Comparison of ENCODE assay signal across 27 cellular contexts in genomic region chr11:36974771-36975170, GRCh38.
"Had no signal": no experiment of that assay in that cellular context is flagged by ENCODE, and none has a peak within 500 bp of the region (broad histone marks: within the 10 kb centered on the region; RNA-seq: fewer than 3 reads in every experiment).

No MANE protein-coding gene starts in this region.

- H3K4me1 ChIP-seq: stomach, suprapubic skin, testis, thyroid gland, tibial artery, tibial nerve, transverse colon, upper lobe of left lung, upper lobe of right lung, uterus, vagina had no signal

- FAIRE-seq: urothelium cell line had no signal

- H3K36me3 ChIP-seq: stomach, suprapubic skin, thoracic aorta, thyroid gland, tibial artery, tibial nerve, transverse colon, upper lobe of left lung, upper lobe of right lung, uterus, vagina had no signal

- H3K27ac ChIP-seq: stomach, suprapubic skin, testis, thoracic aorta, thyroid gland, tibial artery, tibial nerve, transverse colon, upper lobe of left lung, upper lobe of right lung, uterus, vagina had no signal

- H3K27me3 ChIP-seq: stomach, suprapubic skin, testis, thyroid gland, tibial artery, tibial nerve, transverse colon, upper lobe of left lung, upper lobe of right lung, uterus, vagina had no signal

- DNase-seq: stimulated activated CD4-positive, alpha-beta T cell treated with anti-CD3 and anti-CD28 coated beads, Interleukin-2, amount 100 ng/mL, for 48 hours; stimulated activated CD4-positive, alpha-beta T cell treated with anti-CD3 and anti-CD28 coated beads, Interleukin-4, amount 100 ng/mL, for 1 hour; stimulated activated CD4-positive, alpha-beta T cell treated with anti-CD3 and anti-CD28 coated beads, Interleukin-4, amount 100 ng/mL, for 24 hours; stimulated activated CD4-positive, alpha-beta T cell treated with anti-CD3 and anti-CD28 coated beads, Interleukin-4, amount 100 ng/mL, for 4 hours; stimulated activated CD8-positive, alpha-beta memory T cell treated with anti-CD3 and anti-CD28 coated beads, Interleukin-4, amount 100 ng/mL, for 48 hours; stimulated activated naive B cell treated with anti-CD40 and anti-IgM and Interleukin-4, amounts not matched to agents 10 μg/mL and 1 μg/mL and 100 μg/mL, for 72 hours; stimulated activated naive CD4-positive, alpha-beta T cell; stimulated activated naive CD4-positive, alpha-beta T cell treated with Interleukin-2 at 50 U/mL for 16 hours; stimulated activated naive CD8-positive, alpha-beta T cell treated with anti-CD3 and anti-CD28 coated beads, Interleukin-15, amount 100 ng/mL, for 72 hours; stimulated activated naive CD8-positive, alpha-beta T cell treated with anti-CD3 and anti-CD28 coated beads, Interleukin-15, Interleukin-2, amounts not matched to agents 100 U/mL and 50 U/mL, for 24 hours; stomach; substantia nigra; testis; thyroid gland; tibial artery; transverse colon; trophoblast cell; upper lobe of left lung; upper lobe of right lung; uterus had no signal

- H3K9me3 ChIP-seq: suprapubic skin, testis, thoracic aorta, thyroid gland, tibial artery, transverse colon, upper lobe of left lung, upper lobe of right lung, uterus, vagina had no signal

- H3K4me3 ChIP-seq: stomach, suprapubic skin, testis, thoracic aorta, thyroid gland, tibial artery, tibial nerve, transverse colon, upper lobe of left lung, upper lobe of right lung, uterus, vagina had no signal

- ATAC-seq: stimulated activated effector memory CD8-positive, alpha-beta T cell treated with anti-CD3 and anti-CD28 coated beads, Interleukin-12 subunit alpha, Interleukin-12 subunit beta, amount 100 ng/mL, for 72 hours; stimulated activated memory B cell treated with anti-CD40 and anti-IgM and Interleukin-4, amounts not matched to agents 10 μg/mL and 1 μg/mL and 100 μg/mL, for 72 hours; stimulated activated naive B cell treated with anti-CD40 and anti-IgM and Interleukin-4, amounts not matched to agents 10 μg/mL and 1 μg/mL and 100 μg/mL, for 72 hours; stimulated activated naive CD8-positive, alpha-beta T cell treated with anti-CD3 and anti-CD28 coated beads, Interleukin-15, amount 100 ng/mL, for 72 hours; stimulated activated naive CD8-positive, alpha-beta T cell treated with anti-CD3 and anti-CD28 coated beads, Interleukin-15, Interleukin-2, amounts not matched to agents 100 U/mL and 50 U/mL, for 24 hours; upper lobe of right lung had no signal
